In genomic region chr22:25159028-25159427, GRCh38 we compare ENCODE assay signal across 1 cellular context.
TF ChIP-seq lines count a peak whose summit lies in the region.

No MANE protein-coding gene starts in this region.

TF ChIP-seq in H1, 55 proteins besides CTCF, POLR2A, EP300 and RAD21 (continued from another document):
- TF ChIP-seq FOSL1 (IDR thresholded peaks at IDR 0.05; ENCODE audit: insufficient read depth, low read depth, low read length): no peak
- TF ChIP-seq NANOG (IDR thresholded peaks at IDR 0.05; ENCODE audit: insufficient read depth, low read depth, low read length, poor library complexity, severe bottlenecking): no peak
- TF ChIP-seq SIRT6 (IDR thresholded peaks at IDR 0.05; ENCODE audit: low read length): no peak
- no peak for TF ChIP-seq CBX8 (IDR thresholded peaks at IDR 0.05; ENCODE audit: borderline replicate concordance, low read depth, low read length)
- no peak for TF ChIP-seq CHD1 (IDR thresholded peaks at IDR 0.05; ENCODE audit: low read depth, low read length)
- TF ChIP-seq NRF1 (IDR thresholded peaks at IDR 0.05; ENCODE audit: low read depth, low read length): no peak
- TF ChIP-seq E2F6 (IDR thresholded peaks at IDR 0.05): no peak
- TF ChIP-seq SIN3A (conservative IDR thresholded peaks at IDR 0.05 in 1 of 2, IDR thresholded peaks at IDR 0.05 in 1 of 2; ENCODE audit: low read depth in 1 of 2, low read length in 2 of 2): no peak
- no peak for TF ChIP-seq TCF12 (IDR thresholded peaks at IDR 0.05; ENCODE audit: low read depth, low read length)
TF ChIP-seq in H1: peak in this region for 0.
